36 cellular contexts compared by ENCODE assay signal in the genomic region with DNA sequence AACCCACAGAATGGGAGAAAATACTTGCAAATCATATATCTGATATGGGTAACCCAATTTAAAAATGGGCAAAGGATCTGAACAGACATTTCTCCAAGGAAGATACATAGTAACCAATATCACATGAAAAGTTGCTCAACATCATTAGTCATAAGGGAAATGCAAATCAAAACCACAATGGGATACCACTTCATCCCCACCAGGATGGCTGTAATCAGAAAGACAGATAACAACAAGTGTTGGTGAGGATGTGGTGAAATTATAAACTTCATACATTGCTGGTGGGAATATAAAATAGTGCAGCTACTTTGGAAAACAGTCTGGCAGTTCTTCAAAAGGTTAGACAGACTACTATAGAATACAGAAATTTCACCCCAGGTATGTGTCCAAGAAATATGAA. TPM values are rescaled to one million over a fixed set of nuclear protein-coding genes. Genes with fewer than 3 reads are reported as not detected.
"Had no signal": no experiment of that assay in that cellular context is flagged by ENCODE, and none has a peak within 500 bp of the region (broad histone marks: within the 10 kb centered on the region; RNA-seq: fewer than 3 reads in every experiment).

No MANE protein-coding gene starts in this region.

- H3K4me3 ChIP-seq: heart right ventricle, left lung, lower lobe of right lung, neural progenitor cell, spleen, testis, vagina had no signal

- H3K36me3 ChIP-seq: brain microvascular endothelial cell, heart right ventricle, left lung, lower lobe of right lung, neural progenitor cell, spleen, vagina had no signal

- H3K9me3 ChIP-seq: left lung, lower lobe of right lung, testis, vagina had no signal

- H3K27ac ChIP-seq: brain microvascular endothelial cell, heart right ventricle, left lung, lower lobe of right lung, neural progenitor cell, spleen, testis, vagina, VCaP had no signal

- H3K9ac ChIP-seq: neural progenitor cell had no signal

- H2AFZ ChIP-seq: neural progenitor cell had no signal

- H3K27me3 ChIP-seq: brain microvascular endothelial cell, left lung, testis, vagina had no signal

- ATAC-seq: effector memory CD8-positive, alpha-beta T cell; heart right ventricle; left lung; lower lobe of right lung; natural killer cell; right cardiac atrium; stimulated activated naive CD8-positive, alpha-beta T cell treated with anti-CD3 and anti-CD28 coated beads, Interleukin-15, Interleukin-2, amounts not matched to agents 100 U/mL and 50 U/mL, for 24 hours had no signal

- FAIRE-seq: astrocyte had no signal

- H3K4me2 ChIP-seq: neural progenitor cell had no signal

- H3K4me1 ChIP-seq: testis had no signal

- DNase-seq: activated CD4-positive, alpha-beta memory T cell treated with anti-CD3 and anti-CD28 coated beads for 36 hours; activated CD4-positive, alpha-beta T cell treated with anti-CD3 and anti-CD28 coated beads for 48 hours; activated CD8-positive, alpha-beta memory T cell treated with anti-CD3 and anti-CD28 coated beads, Interleukin-2, amount 50 U/mL, for 4 hours; activated gamma-delta T cell; activated naive CD4-positive, alpha-beta T cell treated with anti-CD3 and anti-CD28 coated beads, Interleukin-2, amount 10 ng/mL, durations not matched to agents 7 days and 5 days; activated naive CD8-positive, alpha-beta T cell treated with anti-CD3 and anti-CD28 coated beads, Interleukin-2, amount 10 ng/mL, durations not matched to agents 7 days and 5 days; activated T-cell treated with anti-CD3 and anti-CD28 coated beads, Interleukin-2, amount 50 U/mL, for 1 hour; amniotic stem cell; brain microvascular endothelial cell; caudate nucleus; cortex of kidney; effector memory CD8-positive, alpha-beta T cell; erythroblast; foreskin melanocyte; heart right ventricle; kidney glomerular epithelial cell; left lung; lower lobe of right lung; mesendoderm; natural killer cell; occipital lobe; right cardiac atrium; spleen; stimulated activated CD4-positive, alpha-beta T cell treated with anti-CD3 and anti-CD28 coated beads, Interleukin-2, amount 100 ng/mL, for 48 hours; stimulated activated naive CD8-positive, alpha-beta T cell treated with anti-CD3 and anti-CD28 coated beads, Interleukin-15, Interleukin-2, amounts not matched to agents 100 U/mL and 50 U/mL, for 24 hours; T-helper 9 cell; testis; trophoblast cell had no signal

RNA-seq across cellular contexts. Expression of a gene that starts 19.3 kb away (rescaled TPM):
- total RNA-seq: activated CD4-positive, alpha-beta memory T cell treated with anti-CD3 and anti-CD28 coated beads for 36 hours; activated CD8-positive, alpha-beta memory T cell treated with anti-CD3 and anti-CD28 coated beads for 36 hours; activated naive CD8-positive, alpha-beta T cell treated with anti-CD3 and anti-CD28 coated beads, Interleukin-2, amount 10 ng/mL, durations not matched to agents 7 days and 5 days; astrocyte; chondrocyte; glomerular endothelial cell; natural killer cell; occipital lobe; pulmonary artery endothelial cell; vagina had no signal
- polyA plus RNA-seq: right cardiac atrium had no signal
